ENCODE assay signal across 17 cellular contexts in the genomic region with DNA sequence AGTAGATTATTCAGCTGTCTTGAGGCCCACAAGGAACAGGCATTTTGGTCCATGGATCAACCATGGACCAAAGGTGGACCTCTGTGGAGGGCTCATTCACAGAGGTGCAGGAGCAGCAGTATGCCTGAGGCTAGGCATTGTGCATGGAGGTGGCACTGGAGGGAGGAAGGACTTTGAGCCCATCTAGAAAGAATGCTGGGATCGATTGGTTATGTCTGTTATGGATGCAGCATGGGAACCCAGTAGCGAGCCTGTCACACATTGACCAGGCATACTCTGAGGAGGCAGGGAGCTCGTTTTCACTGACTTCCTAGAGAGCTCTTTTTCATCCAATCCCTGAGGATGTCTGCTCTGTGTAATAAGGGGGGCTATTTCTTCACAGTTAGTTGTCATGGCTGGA.
A peak's percentile ranks its signal among the peaks of the same experiment; 100 is the strongest.
DNase-seq lines count a peak whose midpoint lies in the region; ATAC-seq, FAIRE-seq and TF ChIP-seq lines count a peak whose summit lies in the region.
"Had no signal": no experiment of that assay in that cellular context is flagged by ENCODE, and none has a peak within 500 bp of the region (broad histone marks: within the 10 kb centered on the region; RNA-seq: fewer than 3 reads in every experiment).

No MANE protein-coding gene starts in this region.

- TF ChIP-seq RAD21 in HepG2 (CRISPR knock-in tag; IDR thresholded peaks at IDR 0.05) = no peak
- TF ChIP-seq RAD21 in K562 (CRISPR knock-in tag; conservative IDR thresholded peaks at IDR 0.05 in 1 of 2, IDR thresholded peaks at IDR 0.05 in 1 of 2) = no peak

- H3K36me3 ChIP-seq in HepG2 (replicated peaks in 1 of 2; ENCODE audit: control insufficient read depth in 1 of 2, insufficient read depth in 2 of 2, low read length in 2 of 2) (no peaks in the 10 kb centered on the region), right lobe of liver (no peaks in the 10 kb centered on the region), K562 (ENCODE audit: control insufficient read depth, insufficient read depth, low read length) (no peaks in the 10 kb centered on the region)

- H3K9me1 ChIP-seq in K562 (ENCODE audit: control insufficient read depth, insufficient read depth, low read length) = peaks cover 4% of the 10 kb centered on the region

- H3K4me3 Mint-ChIP-seq in stimulated activated naive B cell treated with anti-CD40 and anti-IgM and Interleukin-4, amounts not matched to agents 10 μg/mL and 1 μg/mL and 100 μg/mL, for 72 hours = no peak overlapping the region
- H3K4me3 Mint-ChIP-seq: CD14-positive monocyte; CD8-positive, alpha-beta T cell had no signal

- no peak for TF ChIP-seq EP300 in HepG2 (IDR thresholded peaks at IDR 0.05; ENCODE audit: low read depth in 2 of 2, low read length in 2 of 2)
- no peak for TF ChIP-seq EP300 in HepG2 (CRISPR knock-in tag; IDR thresholded peaks at IDR 0.05; ENCODE audit: borderline replicate concordance)
- no peak for TF ChIP-seq EP300 in K562 (IDR thresholded peaks at IDR 0.05; ENCODE audit: low read length)

- CTCF ChIA-PET in HepG2 (lab: Yijun Ruan, JAX; ENCODE audit: low intra/inter-chr PET ratio, low total read pairs) (no interaction called here), K562 (lab: Yijun Ruan, JAX; ENCODE audit: low intra/inter-chr PET ratio) (no interaction called here)

- H3K4me2 ChIP-seq in HepG2 (ENCODE audit: low read depth, low read length) (no peak overlapping the region), K562 (ENCODE audit: insufficient read depth, low read length) (no peak overlapping the region)
- H3K4me2 ChIP-seq: A549 had no signal

- H3K4me1 ChIP-seq in HepG2 (ENCODE audit: insufficient read depth, low read length) (peaks cover 10% of the 10 kb centered on the region; the same call in 1 of the 2 replicates), right lobe of liver (no peaks in the 10 kb centered on the region), K562 (replicated peaks in 1 of 2; ENCODE audit: control insufficient read depth in 2 of 2, insufficient read depth in 2 of 2, low read length in 2 of 2) (no peaks in the 10 kb centered on the region)

- no peak overlapping the region for H3K4me3 ChIP-seq in HepG2 (replicated peaks in 1 of 3; ENCODE audit: insufficient read depth in 1 of 3, low read depth in 2 of 3, low read length in 3 of 3)
- H3K4me3 ChIP-seq in right lobe of liver = no peak overlapping the region
- H3K4me3 ChIP-seq in K562 = no peak overlapping the region
- H3K4me3 ChIP-seq: A549 had no signal

- no peak overlapping the region for H3K9ac ChIP-seq in HepG2 (ENCODE audit: insufficient read depth, low read depth, low read length)
- H3K9ac ChIP-seq in K562 (ENCODE audit: insufficient read depth in 1 of 2, low read depth in 2 of 2, low read length in 2 of 2) = no peak overlapping the region

- H3K4me1 Mint-ChIP-seq in stimulated activated naive B cell treated with anti-CD40 and anti-IgM and Interleukin-4, amounts not matched to agents 10 μg/mL and 1 μg/mL and 100 μg/mL, for 72 hours = peaks cover 12 to 27% of the 10 kb centered on the region in 2 donors

- H2AFZ ChIP-seq in HepG2 (ENCODE audit: low read length) = no peak overlapping the region
- H2AFZ ChIP-seq in K562 (ENCODE audit: low read depth, low read length) = no peak overlapping the region

- H3K79me2 ChIP-seq in HepG2 (ENCODE audit: insufficient read depth, low read length) (no peaks in the 10 kb centered on the region), K562 (ENCODE audit: control insufficient read depth, insufficient read depth, low read length) (no peaks in the 10 kb centered on the region)

- no peak for TF ChIP-seq CTCF in HepG2 (CRISPR knock-in tag; IDR thresholded peaks at IDR 0.05)
- no peak for TF ChIP-seq CTCF in right lobe of liver (IDR thresholded peaks at IDR 0.05)
- TF ChIP-seq CTCF in K562 (IDR thresholded peaks at IDR 0.05 in 2 of 3, conservative IDR thresholded peaks at IDR 0.05 in 1 of 3; ENCODE audit: insufficient read depth in 2 of 3, low read depth in 1 of 3, low read length in 3 of 3) = no peak

- DNase-seq in HepG2 (ENCODE audit: low spot score) (peak; percentile 20), right lobe of liver (no peak), HuH-7 (ENCODE audit: low spot score) (peak; percentile 56), K562 (ENCODE audit: extremely low read depth in 1 of 4, low spot score in 3 of 4) (no peak), G401 (ENCODE audit: low spot score) (no peak), left lobe of liver (ENCODE audit: low spot score) (no peak)
- no peak for DNase-seq in stimulated activated naive B cell treated with anti-CD40 and anti-IgM and Interleukin-4, amounts not matched to agents 10 μg/mL and 1 μg/mL and 100 μg/mL, for 72 hours
- DNase-seq: CD8-positive, alpha-beta T cell; COR-L47; DMS153; Kasumi-1 had no signal

- no peaks in the 10 kb centered on the region for H4K20me1 ChIP-seq in HepG2 (ENCODE audit: insufficient read depth, low read length)
- no peaks in the 10 kb centered on the region; the same call in 1 of the 2 replicates for H4K20me1 ChIP-seq in K562 (replicated peaks; ENCODE audit: control insufficient read depth, insufficient read depth, low read length)

- TF ChIP-seq POLR2A in HepG2 (IDR thresholded peaks at IDR 0.05; ENCODE audit: insufficient read depth in 1 of 2, low read depth in 2 of 2, low read length in 2 of 2) (no peak), right lobe of liver (IDR thresholded peaks at IDR 0.05) (no peak), K562 (conservative IDR thresholded peaks at IDR 0.05) (no peak)

- H3K27ac Mint-ChIP-seq in stimulated activated naive B cell treated with anti-CD40 and anti-IgM and Interleukin-4, amounts not matched to agents 10 μg/mL and 1 μg/mL and 100 μg/mL, for 72 hours = peak overlapping the region; percentile 10
- H3K27ac Mint-ChIP-seq: CD14-positive monocyte; CD8-positive, alpha-beta T cell had no signal

- FAIRE-seq in HepG2 (lab: Jason Lieb, UNC) = no peak
- FAIRE-seq in K562 (lab: Jason Lieb, UNC) = no peak
- FAIRE-seq: A549, D721Med, GM19239, H54 had no signal

- no peaks in the 10 kb centered on the region for H3K9me3 Mint-ChIP-seq in stimulated activated naive B cell treated with anti-CD40 and anti-IgM and Interleukin-4, amounts not matched to agents 10 μg/mL and 1 μg/mL and 100 μg/mL, for 72 hours
- H3K9me3 Mint-ChIP-seq: CD14-positive monocyte; CD8-positive, alpha-beta T cell had no signal

- in situ Hi-C loops in HepG2 (cut with HindIII; ENCODE audit: extremely low pct_ligation_motif_present, low pct_unique_long_range_greater_than_20kb) = no loop called here
- in situ Hi-C loops in K562 (cut with MboI) = no loop called here
- in situ Hi-C loops in G401 (cut with HindIII; ENCODE audit: low sequenced_read_pairs) = no loop called here

- no TSS peak for BruUV-seq in HepG2 (replicated peaks; lab: Mats Ljungman, UMichigan)
- BruUV-seq in K562 (replicated peaks; lab: Mats Ljungman, UMichigan) = no TSS peak

- no peaks in the 10 kb centered on the region for H3K36me3 Mint-ChIP-seq in stimulated activated naive B cell treated with anti-CD40 and anti-IgM and Interleukin-4, amounts not matched to agents 10 μg/mL and 1 μg/mL and 100 μg/mL, for 72 hours
- H3K36me3 Mint-ChIP-seq: CD14-positive monocyte; CD8-positive, alpha-beta T cell had no signal

- H3K27me3 ChIP-seq in HepG2 (ENCODE audit: control insufficient read depth in 1 of 2, insufficient read depth in 2 of 2, low read length in 2 of 2) (peaks cover 2 to 4% of the 10 kb centered on the region in 2 experiments; a peak in 2 of 5 replicates), right lobe of liver (no peaks in the 10 kb centered on the region), K562 (ENCODE audit: control insufficient read depth in 2 of 2, insufficient read depth in 2 of 2, low read length in 2 of 2) (peaks cover 26 to 69% of the 10 kb centered on the region in 2 experiments)

- intact Hi-C loops in HepG2 (cut with micrococcal nuclease; ENCODE audit: unreplicated experiment) (no loop called here), right lobe of liver (cut with DNase I) (no loop called here), K562 (cut with micrococcal nuclease) (no loop called here)

- WGBS in HepG2 (ENCODE audit: low lambda C conversion rate) = 0% methylated on average over 2 of the region's 3 CpGs
- WGBS in right lobe of liver (ENCODE audit: insufficient coverage, low coverage, low lambda C conversion rate, missing lambda C conversion rate) = no CpG with 5 or more reads among the region's 3 CpGs
- 4% methylated on average over 3 of the region's 3 CpGs for WGBS in K562 (ENCODE audit: insufficient coverage, low coverage, missing lambda C conversion rate)

- H3K9me3 ChIP-seq in HepG2 (ENCODE audit: low read length) (no peaks in the 10 kb centered on the region), right lobe of liver (no peaks in the 10 kb centered on the region), K562 (replicated peaks; ENCODE audit: control insufficient read depth, insufficient read depth, low read depth, low read length) (no peaks in the 10 kb centered on the region)
- H3K9me3 ChIP-seq: A549 had no signal

- peaks cover 14 to 19% of the 10 kb centered on the region in 2 donors for H3K27me3 Mint-ChIP-seq in stimulated activated naive B cell treated with anti-CD40 and anti-IgM and Interleukin-4, amounts not matched to agents 10 μg/mL and 1 μg/mL and 100 μg/mL, for 72 hours

- POLR2A ChIA-PET in HepG2 (lab: Yijun Ruan, JAX) = no interaction called here
- POLR2A ChIA-PET in K562 (lab: Yijun Ruan, JAX) = interaction anchor here (0.7 to 1.9 kb wide), 2 partner anchors 14 to 902 kb away, joined by 3 to 5 read pairs; no protein-coding TSS in a partner anchor

- ATAC-seq in HepG2 = peak; percentile 52; the same call in 2 of the 3 replicates
- no peak for ATAC-seq in right lobe of liver
- no peak for ATAC-seq in K562
- ATAC-seq in stimulated activated naive B cell treated with anti-CD40 and anti-IgM and Interleukin-4, amounts not matched to agents 10 μg/mL and 1 μg/mL and 100 μg/mL, for 72 hours (replicated peaks) = no peak
- no peak for ATAC-seq in left lobe of liver
- ATAC-seq in GM21360 (IDR thresholded peaks at IDR 0.05; ENCODE audit: unreplicated experiment) = no peak
- ATAC-seq: A549; CD8-positive, alpha-beta T cell had no signal

- H3K27ac ChIP-seq in HepG2 (ENCODE audit: extremely low read length, insufficient read depth, low read length) (no peak overlapping the region), right lobe of liver (no peak overlapping the region), K562 (ENCODE audit: extremely low read depth, low read depth, low read length) (no peak overlapping the region)
- H3K27ac ChIP-seq: A549 had no signal

TF ChIP-seq in HepG2, 621 proteins besides CTCF, POLR2A, EP300 and RAD21 (continues in another document):
- TF ChIP-seq HNF4A (CRISPR knock-in tag; IDR thresholded peaks at IDR 0.05) = peak; percentile 71
- 0 out of 2 replicates have a peak, but pooled peaks have one; percentile 10 for TF ChIP-seq BCL6 (CRISPR knock-in tag; IDR thresholded peaks at IDR 0.05)

TF ChIP-seq in K562, 482 proteins besides CTCF, POLR2A, EP300 and RAD21 (continues in another document):
- TF ChIP-seq ZBTB17 (CRISPR knock-in tag; IDR thresholded peaks at IDR 0.05) = peak; percentile 97

Comparison
In these comparisons a context has a peak if more than half of its experiments do, and no peak if none do; other contexts are left out.
1. DNase-seq: peak in HepG2 (single experiment) and HuH-7 (single experiment); none in right lobe of liver (0 of 3), K562 (0 of 4), stimulated activated naive B cell treated with anti-CD40 and anti-IgM and Interleukin-4, amounts not matched to agents 10 μg/mL and 1 μg/mL and 100 μg/mL, for 72 hours (single experiment), G401 (single experiment) and left lobe of liver (single experiment).